16 cellular contexts compared by ENCODE assay signal in genomic region chr3:182389041-182389815, GRCh38.
DNase-seq lines count a peak whose midpoint lies in the region; ATAC-seq, FAIRE-seq and TF ChIP-seq lines count a peak whose summit lies in the region.
"Had no signal": no experiment of that assay in that cellular context is flagged by ENCODE, and none has a peak within 500 bp of the region (broad histone marks: within the 10 kb centered on the region; RNA-seq: fewer than 3 reads in every experiment).

No MANE protein-coding gene starts in this region.

- H3K79me2 ChIP-seq in MM.1S (ENCODE audit: low read length) = no peaks in the 10 kb centered on the region
- no peaks in the 10 kb centered on the region for H3K79me2 ChIP-seq in mammary epithelial cell (ENCODE audit: insufficient read depth, low read length)

- BruUV-seq in mammary epithelial cell (replicated peaks; lab: Mats Ljungman, UMichigan) = no TSS peak

- H3K36me3 ChIP-seq in MM.1S (replicated peaks; ENCODE audit: insufficient read depth, low read length) = no peaks in the 10 kb centered on the region
- H3K36me3 ChIP-seq in mammary epithelial cell (ENCODE audit: insufficient read depth, low read length) = no peaks in the 10 kb centered on the region
- no peaks in the 10 kb centered on the region for H3K36me3 ChIP-seq in vagina
- H3K36me3 ChIP-seq in uterus = no peaks in the 10 kb centered on the region
- H3K36me3 ChIP-seq: pancreas, upper lobe of left lung had no signal

- H3K27me3 ChIP-seq in MM.1S (replicated peaks; ENCODE audit: insufficient read depth, low read length) (no peaks in the 10 kb centered on the region), mammary epithelial cell (ENCODE audit: insufficient read depth, low read length) (no peaks in the 10 kb centered on the region), vagina (no peaks in the 10 kb centered on the region), uterus (no peaks in the 10 kb centered on the region)
- H3K27me3 ChIP-seq: pancreas, upper lobe of left lung had no signal

- ATAC-seq in activated T-cell treated with anti-CD3 and anti-CD28 coated beads, Interleukin-2, amount 50 U/mL, for 4 hours = no peak

- H3K9me3 Mint-ChIP-seq in activated T-cell treated with anti-CD3 and anti-CD28 coated beads, Interleukin-2, amount 50 U/mL, for 4 hours = no peaks in the 10 kb centered on the region
- H3K9me3 Mint-ChIP-seq: activated naive CD4-positive, alpha-beta T cell treated with anti-CD3 and anti-CD28 coated beads, Interleukin-2, amount 10 ng/mL, durations not matched to agents 7 days and 5 days had no signal

- no peaks in the 10 kb centered on the region for H3K4me1 Mint-ChIP-seq in activated T-cell treated with anti-CD3 and anti-CD28 coated beads, Interleukin-2, amount 50 U/mL, for 4 hours (ENCODE audit: low read depth)
- H3K4me1 Mint-ChIP-seq: activated naive CD4-positive, alpha-beta T cell treated with anti-CD3 and anti-CD28 coated beads, Interleukin-2, amount 10 ng/mL, durations not matched to agents 7 days and 5 days had no signal

- H2AFZ ChIP-seq in MM.1S (ENCODE audit: low read length) = peak overlapping the region; percentile 34
- peak overlapping the region; percentile 82 for H2AFZ ChIP-seq in mammary epithelial cell (ENCODE audit: low read depth, low read length)

- TF ChIP-seq POLR2A in vagina (IDR thresholded peaks at IDR 0.05) = no peak
- no peak for TF ChIP-seq POLR2A in uterus (IDR thresholded peaks at IDR 0.05)

- H3K9me2 ChIP-seq in MM.1S (replicated peaks; ENCODE audit: insufficient read depth, low read length) = no peaks in the 10 kb centered on the region

- H3K9me3 ChIP-seq in MM.1S (replicated peaks; ENCODE audit: insufficient read depth, low read length) (no peaks in the 10 kb centered on the region), mammary epithelial cell (replicated peaks; ENCODE audit: insufficient read depth, low read length) (no peaks in the 10 kb centered on the region), vagina (no peaks in the 10 kb centered on the region), uterus (no peaks in the 10 kb centered on the region)
- H3K9me3 ChIP-seq: pancreas, upper lobe of left lung had no signal

- H3K27me3 Mint-ChIP-seq in activated T-cell treated with anti-CD3 and anti-CD28 coated beads, Interleukin-2, amount 50 U/mL, for 4 hours (ENCODE audit: low read depth) = no peaks in the 10 kb centered on the region
- H3K27me3 Mint-ChIP-seq: activated naive CD4-positive, alpha-beta T cell treated with anti-CD3 and anti-CD28 coated beads, Interleukin-2, amount 10 ng/mL, durations not matched to agents 7 days and 5 days had no signal

- peaks cover 57% of the 10 kb centered on the region for H3K4me1 ChIP-seq in MM.1S (ENCODE audit: low read length)
- H3K4me1 ChIP-seq in mammary epithelial cell (ENCODE audit: insufficient read depth, low read length) = peaks cover 22% of the 10 kb centered on the region
- H3K4me1 ChIP-seq in vagina = no peaks in the 10 kb centered on the region
- H3K4me1 ChIP-seq in uterus = no peaks in the 10 kb centered on the region
- H3K4me1 ChIP-seq: pancreas, upper lobe of left lung had no signal

- H3K4me3 Mint-ChIP-seq in activated T-cell treated with anti-CD3 and anti-CD28 coated beads, Interleukin-2, amount 50 U/mL, for 4 hours = no peak overlapping the region
- H3K4me3 Mint-ChIP-seq: activated naive CD4-positive, alpha-beta T cell treated with anti-CD3 and anti-CD28 coated beads, Interleukin-2, amount 10 ng/mL, durations not matched to agents 7 days and 5 days had no signal

- WGBS in mammary epithelial cell (ENCODE audit: low coverage, missing lambda C conversion rate) = 9% methylated on average over 2 of the region's 2 CpGs

- peaks cover 35% of the 10 kb centered on the region for H3F3A ChIP-seq in MM.1S (ENCODE audit: insufficient read depth, low read length)

- intact Hi-C loops in mammary epithelial cell (cut with micrococcal nuclease) = loop anchor here (1.0 kb wide), 3 partner anchors 18 to 101 kb away; no protein-coding TSS in a partner anchor
- intact Hi-C loops in vagina (cut with DNase I) = loop anchor here (5.0 kb wide), 1 partner anchor 1048 kb away; no protein-coding TSS in a partner anchor
- intact Hi-C loops in uterus (cut with DNase I; ENCODE audit: low total_unique reads) = no loop called here

- no peak for FAIRE-seq in HTR-8/SVneo (lab: Jason Lieb, UNC)
- FAIRE-seq: GM12891, pancreas had no signal

- in situ Hi-C loops in mammary epithelial cell (cut with MboI; ENCODE audit: low sequenced_read_pairs in 2 of 2) = no loop called here

- TF ChIP-seq CTCF in MM.1S (IDR thresholded peaks at IDR 0.05; ENCODE audit: low read length) = no peak
- no peak for TF ChIP-seq CTCF in mammary epithelial cell (conservative IDR thresholded peaks at IDR 0.05 in 1 of 2, IDR thresholded peaks at IDR 0.05 in 1 of 2; ENCODE audit: extremely low read depth in 1 of 2, insufficient read depth in 1 of 2, low read depth in 1 of 2, low read length in 2 of 2)
- TF ChIP-seq CTCF in vagina (IDR thresholded peaks at IDR 0.05) = no peak
- TF ChIP-seq CTCF in uterus (IDR thresholded peaks at IDR 0.05) = no peak

- H3K9ac ChIP-seq in MM.1S (ENCODE audit: low read length) (peak overlapping the region; percentile 1; the same call in 1 of the 2 replicates), mammary epithelial cell (ENCODE audit: insufficient read depth, low read length) (peak overlapping the region; percentile 59)

- DNase-seq in COR-L47 (lab: John Stamatoyannopoulos, UW) = peak; percentile 86
- DNase-seq in MM.1S = peak; percentile 96
- peak; percentile 69 for DNase-seq in NCI-H510A (lab: John Stamatoyannopoulos, UW)
- peak; percentile 98 for DNase-seq in mammary epithelial cell
- no peak for DNase-seq in HTR-8/SVneo (ENCODE audit: insufficient read length, low spot score)
- no peak for DNase-seq in activated T-cell treated with anti-CD3 and anti-CD28 coated beads, Interleukin-2, amount 50 U/mL, for 4 hours
- no peak for DNase-seq in vagina (ENCODE audit: extremely low spot score in 2 of 2)
- DNase-seq in uterus = no peak
- DNase-seq: activated naive CD4-positive, alpha-beta T cell treated with anti-CD3 and anti-CD28 coated beads, Interleukin-2, amount 10 ng/mL, durations not matched to agents 7 days and 5 days; central memory CD4-positive, alpha-beta T cell; DND-41; erythroblast; H7; pancreas; upper lobe of left lung had no signal

- dilution Hi-C loops in mammary epithelial cell (cut with HindIII; ENCODE audit: low sequenced_read_pairs) = no loop called here

- CTCF ChIA-PET in mammary epithelial cell (lab: Charles Lee; ENCODE audit: low non-redundant PET) = interaction anchor here (0.5 to 0.6 kb wide), 4 partner anchors 90 to 840 kb away, joined by 3 to 5 read pairs (median 4); no protein-coding TSS in a partner anchor

- H3K27ac ChIP-seq in MM.1S (ENCODE audit: low read length) (peak overlapping the region; percentile 70), mammary epithelial cell (ENCODE audit: insufficient read depth, low read depth, low read length) (peak overlapping the region; percentile 87), vagina (no peak overlapping the region), uterus (no peak overlapping the region)
- H3K27ac ChIP-seq: pancreas, upper lobe of left lung had no signal

- no peaks in the 10 kb centered on the region for H3K36me3 Mint-ChIP-seq in activated T-cell treated with anti-CD3 and anti-CD28 coated beads, Interleukin-2, amount 50 U/mL, for 4 hours (ENCODE audit: insufficient read depth)
- H3K36me3 Mint-ChIP-seq: activated naive CD4-positive, alpha-beta T cell treated with anti-CD3 and anti-CD28 coated beads, Interleukin-2, amount 10 ng/mL, durations not matched to agents 7 days and 5 days had no signal

- H3K4me2 ChIP-seq in MM.1S (ENCODE audit: low read depth, low read length) = peak overlapping the region; percentile 19; the same call in 1 of the 2 replicates
- H3K4me2 ChIP-seq in mammary epithelial cell (ENCODE audit: insufficient read depth, low read depth, low read length) = peak overlapping the region; percentile 79

- H4K20me1 ChIP-seq in MM.1S (ENCODE audit: insufficient read depth, low read length) (no peaks in the 10 kb centered on the region), mammary epithelial cell (ENCODE audit: insufficient read depth, low read length) (no peaks in the 10 kb centered on the region)

- H3K4me3 ChIP-seq in MM.1S (ENCODE audit: low read length) (no peak overlapping the region), mammary epithelial cell (replicated peaks in 1 of 3; ENCODE audit: insufficient read depth in 1 of 3, low read depth in 2 of 3, low read length in 3 of 3) (peak overlapping the region in 1 of 3 experiments; percentile 4), vagina (no peak overlapping the region), uterus (no peak overlapping the region)
- H3K4me3 ChIP-seq: pancreas, upper lobe of left lung had no signal

Comparison
In these comparisons a context has a peak if more than half of its experiments do, and no peak if none do; other contexts are left out.
1. DNase-seq: peak in COR-L47 (single experiment), MM.1S (single experiment), NCI-H510A (single experiment) and mammary epithelial cell (single experiment); none in HTR-8/SVneo (single experiment), activated T-cell treated with anti-CD3 and anti-CD28 coated beads, Interleukin-2, amount 50 U/mL, for 4 hours (single experiment), vagina (0 of 2) and uterus (0 of 2).
2. H3K27ac ChIP-seq: peak in MM.1S (single experiment) and mammary epithelial cell (single experiment); none in vagina (single experiment) and uterus (0 of 2).